Comparison of ENCODE assay signal across 13 cellular contexts in genomic region chr15:51939216-51939615, GRCh38.
"Had no signal": no experiment of that assay in that cellular context is flagged by ENCODE, and none has a peak within 500 bp of the region (broad histone marks: within the 10 kb centered on the region; RNA-seq: fewer than 3 reads in every experiment).

No MANE protein-coding gene starts in this region.

- H3K4me3 Mint-ChIP-seq: activated B cell treated with CpG ODN at 0.5 μM for 24 hours; activated naive CD4-positive, alpha-beta T cell treated with anti-CD3 and anti-CD28 coated beads, Interleukin-2, amount 10 ng/mL, durations not matched to agents 7 days and 5 days; neural progenitor cell; stimulated activated naive CD8-positive, alpha-beta T cell treated with anti-CD3 and anti-CD28 coated beads, Interleukin-15, Interleukin-2, amounts not matched to agents 100 ng/mL and 50 ng/mL, for 24 hours had no signal

- H3K27ac Mint-ChIP-seq: activated B cell treated with CpG ODN at 0.5 μM for 24 hours; activated naive CD4-positive, alpha-beta T cell treated with anti-CD3 and anti-CD28 coated beads, Interleukin-2, amount 10 ng/mL, durations not matched to agents 7 days and 5 days; activated T-helper 2 cell treated with anti-CD3 and anti-CD28 coated beads, Interferon-gamma antibody, Interleukin-2, Interleukin-4, amounts not matched to agents 10 μg/mL and 5 μg/mL and 100 μg/mL, durations not matched to agents 14 hours and 24 hours and 36 hours; neural progenitor cell; stimulated activated naive CD8-positive, alpha-beta T cell treated with anti-CD3 and anti-CD28 coated beads, Interleukin-15, Interleukin-2, amounts not matched to agents 100 ng/mL and 50 ng/mL, for 24 hours had no signal

- H3K27me3 ChIP-seq: neural progenitor cell, suprapubic skin had no signal

- H3K4me3 ChIP-seq: coronary artery, lower lobe of right lung, neural progenitor cell, psoas muscle, suprapubic skin had no signal

- ATAC-seq: lower lobe of right lung had no signal

- DNase-seq: activated B cell treated with CpG ODN at 0.5 μM for 24 hours; activated CD4-positive, alpha-beta T cell treated with anti-CD3 and anti-CD28 coated beads for 48 hours; activated naive CD4-positive, alpha-beta T cell treated with anti-CD3 and anti-CD28 coated beads, Interleukin-2, amount 10 ng/mL, durations not matched to agents 7 days and 5 days; effector CD8-positive, alpha-beta T cell; lower lobe of right lung; T-helper 2 cell; trophoblast cell had no signal

- H3K4me1 Mint-ChIP-seq: activated naive CD4-positive, alpha-beta T cell treated with anti-CD3 and anti-CD28 coated beads, Interleukin-2, amount 10 ng/mL, durations not matched to agents 7 days and 5 days; neural progenitor cell had no signal

- H3K27ac ChIP-seq: coronary artery, lower lobe of right lung, neural progenitor cell, psoas muscle, suprapubic skin had no signal

- H3K9me3 Mint-ChIP-seq: activated B cell treated with CpG ODN at 0.5 μM for 24 hours; activated naive CD4-positive, alpha-beta T cell treated with anti-CD3 and anti-CD28 coated beads, Interleukin-2, amount 10 ng/mL, durations not matched to agents 7 days and 5 days; activated T-helper 2 cell treated with anti-CD3 and anti-CD28 coated beads, Interferon-gamma antibody, Interleukin-2, Interleukin-4, amounts not matched to agents 10 μg/mL and 5 μg/mL and 100 μg/mL, durations not matched to agents 14 hours and 24 hours and 36 hours; neural progenitor cell; stimulated activated naive CD8-positive, alpha-beta T cell treated with anti-CD3 and anti-CD28 coated beads, Interleukin-15, Interleukin-2, amounts not matched to agents 100 ng/mL and 50 ng/mL, for 24 hours had no signal

- H3K4me1 ChIP-seq: lower lobe of right lung, neural progenitor cell, suprapubic skin had no signal

- H3K27me3 Mint-ChIP-seq: activated B cell treated with CpG ODN at 0.5 μM for 24 hours; activated naive CD4-positive, alpha-beta T cell treated with anti-CD3 and anti-CD28 coated beads, Interleukin-2, amount 10 ng/mL, durations not matched to agents 7 days and 5 days; stimulated activated naive CD8-positive, alpha-beta T cell treated with anti-CD3 and anti-CD28 coated beads, Interleukin-15, Interleukin-2, amounts not matched to agents 100 ng/mL and 50 ng/mL, for 24 hours had no signal

- H3K9me3 ChIP-seq: lower lobe of right lung, psoas muscle, suprapubic skin had no signal
